8 cellular contexts compared by ENCODE assay signal in genomic region chr15:60006808-60007346, GRCh38. TPM values are rescaled to one million over a fixed set of nuclear protein-coding genes. Genes with fewer than 3 reads are reported as not detected.
DNase-seq lines count a peak whose midpoint lies in the region; ATAC-seq and TF ChIP-seq lines count a peak whose summit lies in the region.

No MANE protein-coding gene starts in this region.

- DNase-seq in heart left ventricle (no peak), left cardiac atrium (no peak), lower lobe of right lung (no peak), upper lobe of right lung (no peak), NCI-H2029 (lab: John Stamatoyannopoulos, UW) (no peak), cerebellar cortex (ENCODE audit: low spot score) (no peak)
- no peak for DNase-seq in activated naive CD8-positive, alpha-beta T cell treated with anti-CD3 and anti-CD28 coated beads, Interleukin-2, amount 10 ng/mL, durations not matched to agents 7 days and 5 days

- no peaks in the 10 kb centered on the region for H3K9me3 Mint-ChIP-seq in activated naive CD8-positive, alpha-beta T cell treated with anti-CD3 and anti-CD28 coated beads, Interleukin-2, amount 10 ng/mL, durations not matched to agents 7 days and 5 days

- peaks cover 82% of the 10 kb centered on the region for H3K27me3 Mint-ChIP-seq in activated naive CD8-positive, alpha-beta T cell treated with anti-CD3 and anti-CD28 coated beads, Interleukin-2, amount 10 ng/mL, durations not matched to agents 7 days and 5 days

- peak overlapping the region; percentile 19 to 63 (median 49) for H3K4me3 ChIP-seq in heart left ventricle
- H3K4me3 ChIP-seq in lower lobe of right lung = peak overlapping the region; percentile 58
- peak overlapping the region; percentile 53 for H3K4me3 ChIP-seq in upper lobe of right lung

- intact Hi-C loops in heart left ventricle (cut with DNase I) = no loop called here
- intact Hi-C loops in left cardiac atrium (cut with DNase I) = no loop called here
- intact Hi-C loops in lower lobe of right lung (cut with DNase I) = no loop called here
- intact Hi-C loops in upper lobe of right lung (cut with DNase I) = no loop called here

- no peak overlapping the region for H3K27ac ChIP-seq in heart left ventricle
- H3K27ac ChIP-seq in lower lobe of right lung = no peak overlapping the region
- no peak overlapping the region for H3K27ac ChIP-seq in upper lobe of right lung

- H3K36me3 Mint-ChIP-seq in activated naive CD8-positive, alpha-beta T cell treated with anti-CD3 and anti-CD28 coated beads, Interleukin-2, amount 10 ng/mL, durations not matched to agents 7 days and 5 days = peaks cover 1% of the 10 kb centered on the region

- H3K27me3 ChIP-seq in heart left ventricle (peaks cover 55 to 100% (median 95%) of the 10 kb centered on the region in 9 donors), lower lobe of right lung (ENCODE audit: low read depth) (peaks cover 99% of the 10 kb centered on the region), upper lobe of right lung (peaks cover 99% of the 10 kb centered on the region)

- peak overlapping the region; percentile 84 for H3K27ac Mint-ChIP-seq in activated naive CD8-positive, alpha-beta T cell treated with anti-CD3 and anti-CD28 coated beads, Interleukin-2, amount 10 ng/mL, durations not matched to agents 7 days and 5 days

- H3K9me3 ChIP-seq in heart left ventricle (no peaks in the 10 kb centered on the region), lower lobe of right lung (no peaks in the 10 kb centered on the region), upper lobe of right lung (no peaks in the 10 kb centered on the region)

- TF ChIP-seq POLR2A in heart left ventricle (IDR thresholded peaks at IDR 0.05) = no peak

- H3K4me1 Mint-ChIP-seq in activated naive CD8-positive, alpha-beta T cell treated with anti-CD3 and anti-CD28 coated beads, Interleukin-2, amount 10 ng/mL, durations not matched to agents 7 days and 5 days = peaks cover 28% of the 10 kb centered on the region

- WGBS in heart left ventricle, 4 donors = 17 to 24% (median 20%) methylated on average over 6 of the region's 6 CpGs

- ATAC-seq in heart left ventricle (no peak), left cardiac atrium (no peak), lower lobe of right lung (no peak), upper lobe of right lung (no peak), GM19455 (IDR thresholded peaks at IDR 0.05; ENCODE audit: unreplicated experiment) (no peak)
- no peak for ATAC-seq in activated naive CD8-positive, alpha-beta T cell treated with anti-CD3 and anti-CD28 coated beads, Interleukin-2, amount 10 ng/mL, durations not matched to agents 7 days and 5 days (ENCODE audit: low read depth)

- POLR2A ChIA-PET in activated naive CD8-positive, alpha-beta T cell treated with anti-CD3 and anti-CD28 coated beads, Interleukin-2, amount 10 ng/mL, durations not matched to agents 7 days and 5 days (lab: Charles Lee) = interaction anchor here (0.6 to 1.4 kb wide), 7 partner anchors 9 to 315 kb away, joined by 3 to 4 read pairs (median 3); no protein-coding TSS in a partner anchor

- TF ChIP-seq CTCF in heart left ventricle (IDR thresholded peaks at IDR 0.05) (no peak), lower lobe of right lung (IDR thresholded peaks at IDR 0.05) (no peak), upper lobe of right lung (IDR thresholded peaks at IDR 0.05) (no peak)

- H3K4me3 Mint-ChIP-seq in activated naive CD8-positive, alpha-beta T cell treated with anti-CD3 and anti-CD28 coated beads, Interleukin-2, amount 10 ng/mL, durations not matched to agents 7 days and 5 days = peak overlapping the region; percentile 87

- H3K36me3 ChIP-seq in heart left ventricle (no peaks in the 10 kb centered on the region), lower lobe of right lung (no peaks in the 10 kb centered on the region), upper lobe of right lung (no peaks in the 10 kb centered on the region)

- H3K4me1 ChIP-seq in heart left ventricle (peaks cover 0 to 35% (median 27%) of the 10 kb centered on the region in 12 donors), lower lobe of right lung (peaks cover 28% of the 10 kb centered on the region), upper lobe of right lung (peaks cover 35% of the 10 kb centered on the region)

RNA-seq across cellular contexts. Expression of gene FOXB1, which starts 2.8 kb away (rescaled TPM):
- total RNA-seq in heart left ventricle (not detected), left cardiac atrium (not detected), lower lobe of right lung (not detected), upper lobe of right lung (not detected)
- polyA plus RNA-seq in heart left ventricle = not detected
- total RNA-seq in activated naive CD8-positive, alpha-beta T cell treated with anti-CD3 and anti-CD28 coated beads, Interleukin-2, amount 10 ng/mL, durations not matched to agents 7 days and 5 days = under 1 TPM; 0.74 to 0.78 TPM
